16 cellular contexts compared by ENCODE assay signal in genomic region chr20:43722153-43722505, GRCh38. TPM values are rescaled to one million over a fixed set of nuclear protein-coding genes. Genes with fewer than 3 reads are reported as not detected.
A peak's percentile ranks its signal among the peaks of the same experiment; 100 is the strongest.
DNase-seq lines count a peak whose midpoint lies in the region; ATAC-seq and TF ChIP-seq lines count a peak whose summit lies in the region.
"Had no signal": no experiment of that assay in that cellular context is flagged by ENCODE, and none has a peak within 500 bp of the region (broad histone marks: within the 10 kb centered on the region; RNA-seq: fewer than 3 reads in every experiment).

No MANE protein-coding gene starts in this region.

- POLR2A ChIA-PET in MCF 10A (lab: Yijun Ruan, JAX): interaction anchor here (1.3 kb wide), 1 partner anchor 18 kb away, joined by 5 read pairs; no protein-coding TSS in a partner anchor
- POLR2A ChIA-PET in naive thymus-derived CD4-positive, alpha-beta T cell (lab: Charles Lee): interaction anchor here (1.3 to 2.6 kb wide), 4 partner anchors 10 to 29 kb away, joined by 4 to 15 read pairs (median 5); no protein-coding TSS in a partner anchor

- H3K27ac ChIP-seq in mammary epithelial cell (ENCODE audit: insufficient read depth, low read depth, low read length): no peak overlapping the region
- H3K27ac ChIP-seq in naive thymus-derived CD4-positive, alpha-beta T cell (ENCODE audit: low read depth, low read length): peak overlapping the region; percentile 75
- H3K27ac ChIP-seq: left ventricle myocardium inferior had no signal

- H2AFZ ChIP-seq in mammary epithelial cell (ENCODE audit: low read depth, low read length): peak overlapping the region; percentile 31

- H3K27me3 Mint-ChIP-seq in MCF 10A (ENCODE audit: insufficient read depth, unreplicated experiment): no peaks in the 10 kb centered on the region
- H3K27me3 Mint-ChIP-seq in naive thymus-derived CD4-positive, alpha-beta T cell: no peaks in the 10 kb centered on the region
- H3K27me3 Mint-ChIP-seq in stimulated activated naive CD8-positive, alpha-beta T cell treated with anti-CD3 and anti-CD28 coated beads, Interleukin-15, Interleukin-2, amounts not matched to agents 100 ng/mL and 50 ng/mL, for 24 hours: no peaks in the 10 kb centered on the region

- no peak overlapping the region for H3K27ac Mint-ChIP-seq in MCF 10A (ENCODE audit: low read depth, unreplicated experiment)
- peak overlapping the region; percentile 65 to 95 (median 88) for H3K27ac Mint-ChIP-seq in naive thymus-derived CD4-positive, alpha-beta T cell
- H3K27ac Mint-ChIP-seq in stimulated activated naive CD8-positive, alpha-beta T cell treated with anti-CD3 and anti-CD28 coated beads, Interleukin-15, Interleukin-2, amounts not matched to agents 100 ng/mL and 50 ng/mL, for 24 hours: no peak overlapping the region

- H3K9me3 ChIP-seq in mammary epithelial cell (replicated peaks; ENCODE audit: insufficient read depth, low read length): no peaks in the 10 kb centered on the region
- H3K9me3 ChIP-seq in naive thymus-derived CD4-positive, alpha-beta T cell (ENCODE audit: control insufficient read depth in 2 of 3, low read length in 3 of 3): no peaks in the 10 kb centered on the region

- H3K4me3 ChIP-seq in mammary epithelial cell (replicated peaks in 1 of 3; ENCODE audit: insufficient read depth in 1 of 3, low read depth in 2 of 3, low read length in 3 of 3): no peak overlapping the region
- H3K4me3 ChIP-seq in naive thymus-derived CD4-positive, alpha-beta T cell (ENCODE audit: low read length): peak overlapping the region; percentile 62
- H3K4me3 ChIP-seq: left ventricle myocardium inferior had no signal

- H3K79me2 ChIP-seq in mammary epithelial cell (ENCODE audit: insufficient read depth, low read length): no peaks in the 10 kb centered on the region

- intact Hi-C loops in mammary epithelial cell (cut with micrococcal nuclease): no loop called here
- intact Hi-C loops in MCF 10A (cut with micrococcal nuclease): no loop called here
- intact Hi-C loops in naive thymus-derived CD4-positive, alpha-beta T cell (cut with micrococcal nuclease): loop anchor here (2.0 to 10.0 kb wide), 4 partner anchors 27 to 800 kb away; partner anchors contain the start of genes IFT52 (in 1 of the 2), MYBL2 (in 1 of the 2) and SERINC3 (in 1 of the 2)

- H3K4me2 ChIP-seq in mammary epithelial cell (ENCODE audit: insufficient read depth, low read depth, low read length): peak overlapping the region; percentile 18

- BruUV-seq in mammary epithelial cell (replicated peaks; lab: Mats Ljungman, UMichigan) (no TSS peak), MCF 10A (replicated peaks; lab: Mats Ljungman, UMichigan) (no TSS peak)

- ATAC-seq in naive thymus-derived CD4-positive, alpha-beta T cell: peak; percentile 97

- no peaks in the 10 kb centered on the region for H3K36me3 Mint-ChIP-seq in MCF 10A (ENCODE audit: insufficient read depth, unreplicated experiment)
- peaks cover 0 to 17% (median 4%) of the 10 kb centered on the region in 5 donors for H3K36me3 Mint-ChIP-seq in naive thymus-derived CD4-positive, alpha-beta T cell
- H3K36me3 Mint-ChIP-seq in stimulated activated naive CD8-positive, alpha-beta T cell treated with anti-CD3 and anti-CD28 coated beads, Interleukin-15, Interleukin-2, amounts not matched to agents 100 ng/mL and 50 ng/mL, for 24 hours (ENCODE audit: low read depth): peaks cover 19% of the 10 kb centered on the region

- H3K36me3 ChIP-seq in mammary epithelial cell (ENCODE audit: insufficient read depth, low read length): no peaks in the 10 kb centered on the region
- H3K36me3 ChIP-seq in naive thymus-derived CD4-positive, alpha-beta T cell (ENCODE audit: control insufficient read depth in 2 of 3, insufficient read depth in 3 of 3, low read length in 3 of 3): no peaks in the 10 kb centered on the region
- H3K36me3 ChIP-seq: left ventricle myocardium inferior had no signal

- dilution Hi-C loops in mammary epithelial cell (cut with HindIII; ENCODE audit: low sequenced_read_pairs): no loop called here

- DNase-seq in mammary epithelial cell (no peak), MCF 10A (ENCODE audit: unreplicated experiment) (no peak), activated T-cell treated with anti-CD3 and anti-CD28 coated beads for 4 hours (peak; percentile 51), COR-L47 (lab: John Stamatoyannopoulos, UW) (no peak), AG20443 (ENCODE audit: low spot score) (no peak), NCI-H524 (lab: John Stamatoyannopoulos, UW) (no peak)
- peak in 8 of 9 donors; percentile 57 to 90 (median 84) for DNase-seq in naive thymus-derived CD4-positive, alpha-beta T cell
- DNase-seq: dermis blood vessel endothelial cell, GF-D8, KG1, left ventricle myocardium inferior, NCI-H226 had no signal

- no peak overlapping the region for H3K9ac ChIP-seq in mammary epithelial cell (ENCODE audit: insufficient read depth, low read length)

- no peaks in the 10 kb centered on the region for H3K4me1 ChIP-seq in mammary epithelial cell (ENCODE audit: insufficient read depth, low read length)
- peaks cover 0 to 53% of the 10 kb centered on the region in 2 donors for H3K4me1 ChIP-seq in naive thymus-derived CD4-positive, alpha-beta T cell (ENCODE audit: control insufficient read depth in 2 of 2, insufficient read depth in 2 of 2, low read length in 2 of 2)
- H3K4me1 ChIP-seq: left ventricle myocardium inferior had no signal

- CTCF ChIA-PET in mammary epithelial cell (lab: Charles Lee; ENCODE audit: low non-redundant PET): no interaction called here
- CTCF ChIA-PET in MCF 10A (lab: Yijun Ruan, JAX): interaction anchor here (1.3 kb wide), 1 partner anchor 182 kb away, joined by 3 read pairs; no protein-coding TSS in a partner anchor
- CTCF ChIA-PET in naive thymus-derived CD4-positive, alpha-beta T cell (lab: Charles Lee): interaction anchor here (1.2 kb wide), 1 partner anchor 29 kb away, joined by 5 read pairs; no protein-coding TSS in a partner anchor

- H3K27me3 ChIP-seq in mammary epithelial cell (ENCODE audit: insufficient read depth, low read length): no peaks in the 10 kb centered on the region
- H3K27me3 ChIP-seq in naive thymus-derived CD4-positive, alpha-beta T cell (ENCODE audit: control insufficient read depth in 2 of 2, insufficient read depth in 2 of 2, low read length in 2 of 2): no peaks in the 10 kb centered on the region

- in situ Hi-C loops in mammary epithelial cell (cut with MboI; ENCODE audit: low sequenced_read_pairs in 2 of 2): no loop called here

- H3K4me3 Mint-ChIP-seq in MCF 10A (ENCODE audit: unreplicated experiment): no peak overlapping the region
- H3K4me3 Mint-ChIP-seq in naive thymus-derived CD4-positive, alpha-beta T cell: peak overlapping the region; percentile 62 to 92 (median 79)
- peak overlapping the region; percentile 68 for H3K4me3 Mint-ChIP-seq in stimulated activated naive CD8-positive, alpha-beta T cell treated with anti-CD3 and anti-CD28 coated beads, Interleukin-15, Interleukin-2, amounts not matched to agents 100 ng/mL and 50 ng/mL, for 24 hours

- WGBS in mammary epithelial cell (ENCODE audit: low coverage, missing lambda C conversion rate): under 1% methylated on average over 8 of the region's 8 CpGs

- no peaks in the 10 kb centered on the region for H3K4me1 Mint-ChIP-seq in MCF 10A (ENCODE audit: insufficient read depth, unreplicated experiment)
- H3K4me1 Mint-ChIP-seq in naive thymus-derived CD4-positive, alpha-beta T cell: peaks cover 13 to 94% (median 74%) of the 10 kb centered on the region in 7 donors
- H3K4me1 Mint-ChIP-seq in stimulated activated naive CD8-positive, alpha-beta T cell treated with anti-CD3 and anti-CD28 coated beads, Interleukin-15, Interleukin-2, amounts not matched to agents 100 ng/mL and 50 ng/mL, for 24 hours (ENCODE audit: low read depth): peaks cover 46% of the 10 kb centered on the region

- no peaks in the 10 kb centered on the region for H4K20me1 ChIP-seq in mammary epithelial cell (ENCODE audit: insufficient read depth, low read length)

- no peak for TF ChIP-seq CTCF in mammary epithelial cell (conservative IDR thresholded peaks at IDR 0.05 in 1 of 2, IDR thresholded peaks at IDR 0.05 in 1 of 2; ENCODE audit: extremely low read depth in 1 of 2, insufficient read depth in 1 of 2, low read depth in 1 of 2, low read length in 2 of 2)
- TF ChIP-seq CTCF in MCF 10A (IDR thresholded peaks at IDR 0.05; ENCODE audit: unreplicated experiment): no peak

- H3K9me3 Mint-ChIP-seq in MCF 10A (ENCODE audit: unreplicated experiment): no peaks in the 10 kb centered on the region
- peaks cover 0 to 6% (median 0%) of the 10 kb centered on the region in 11 donors for H3K9me3 Mint-ChIP-seq in naive thymus-derived CD4-positive, alpha-beta T cell
- no peaks in the 10 kb centered on the region for H3K9me3 Mint-ChIP-seq in stimulated activated naive CD8-positive, alpha-beta T cell treated with anti-CD3 and anti-CD28 coated beads, Interleukin-15, Interleukin-2, amounts not matched to agents 100 ng/mL and 50 ng/mL, for 24 hours

RNA-seq across cellular contexts. Expression of gene GTSF1L, which starts 4.7 kb away (rescaled TPM):
- total RNA-seq in mammary epithelial cell: not detected
- not detected for polyA plus RNA-seq in mammary epithelial cell
- polyA minus RNA-seq in mammary epithelial cell: not detected
- total RNA-seq in MCF 10A (2022): not detected in 2 replicates
- total RNA-seq in naive thymus-derived CD4-positive, alpha-beta T cell: 1 to 10 TPM in 2 of 5 experiments, not detected in 3; 1.4 to 1.7 TPM
- not detected for polyA plus RNA-seq in naive thymus-derived CD4-positive, alpha-beta T cell
- total RNA-seq: dermis blood vessel endothelial cell, H1, left ventricle myocardium inferior, osteocyte, Right ventricle myocardium inferior had no signal
- polyA plus RNA-seq: H1 had no signal

RNA-seq across cellular contexts. Expression of gene MYBL2, which starts 55.2 kb away (rescaled TPM):
- total RNA-seq in mammary epithelial cell (10 to 100 TPM in 1 of 2 donors, 1 to 10 TPM in 1; 1.8 to 33.5 TPM), MCF 10A (2022) (16.4 and 44.3 TPM in 2 replicates)
- polyA plus RNA-seq in mammary epithelial cell: 12.7 TPM
- polyA minus RNA-seq in mammary epithelial cell: 50.8 TPM
- total RNA-seq in naive thymus-derived CD4-positive, alpha-beta T cell: 10 to 100 TPM in 1 of 5 experiments, 1 to 10 TPM in 1, under 1 TPM in 1, not detected in 2; 0.58 to 69.7 (median 2.7) TPM
- not detected for polyA plus RNA-seq in naive thymus-derived CD4-positive, alpha-beta T cell

Comparison
In these comparisons a context has a peak if more than half of its experiments do, and no peak if none do; other contexts are left out.
1. DNase-seq: peak in activated T-cell treated with anti-CD3 and anti-CD28 coated beads for 4 hours (single experiment) and naive thymus-derived CD4-positive, alpha-beta T cell (8 of 9); none in mammary epithelial cell (single experiment), MCF 10A (single experiment), COR-L47 (single experiment), AG20443 (single experiment) and NCI-H524 (0 of 2).
2. H3K27ac Mint-ChIP-seq: peak in naive thymus-derived CD4-positive, alpha-beta T cell (9 of 9); none in MCF 10A (single experiment) and stimulated activated naive CD8-positive, alpha-beta T cell treated with anti-CD3 and anti-CD28 coated beads, Interleukin-15, Interleukin-2, amounts not matched to agents 100 ng/mL and 50 ng/mL, for 24 hours (single experiment).
3. intact Hi-C loops: an anchor here in naive thymus-derived CD4-positive, alpha-beta T cell (2.0 to 10.0 kb wide); none called in mammary epithelial cell and MCF 10A.